18 cellular contexts compared by ENCODE assay signal in the genomic region with DNA sequence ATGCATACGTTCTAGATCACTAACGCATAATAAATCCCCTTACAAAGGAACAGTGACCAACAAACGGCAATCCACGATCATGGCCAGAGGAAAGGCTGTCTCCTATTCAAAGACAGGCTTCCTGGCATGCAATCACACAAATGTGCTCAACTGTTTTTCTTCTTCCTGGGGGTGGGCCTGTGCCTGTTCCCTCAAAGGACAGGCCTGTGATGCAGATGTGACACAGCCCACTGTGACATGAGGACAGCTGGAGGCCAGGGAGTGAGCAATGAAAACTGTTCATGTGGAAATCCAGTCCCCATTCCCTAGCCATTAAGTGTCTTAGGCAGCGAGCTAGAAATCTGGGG.
A peak's percentile ranks its signal among the peaks of the same experiment; 100 is the strongest.
DNase-seq lines count a peak whose midpoint lies in the region; ATAC-seq, FAIRE-seq and TF ChIP-seq lines count a peak whose summit lies in the region.
"Had no signal": no experiment of that assay in that cellular context is flagged by ENCODE, and none has a peak within 500 bp of the region (broad histone marks: within the 10 kb centered on the region; RNA-seq: fewer than 3 reads in every experiment).

No MANE protein-coding gene starts in this region.

- no peak overlapping the region for H3K23ac ChIP-seq in H9 (ENCODE audit: insufficient read length, low read depth, low read length)

- in situ Hi-C loops in GM13977 (cut with MboI; ENCODE audit: low pct_unique_long_range_greater_than_20kb, low sequenced_read_pairs, unreplicated experiment): no loop called here

- no peak overlapping the region for H3K14ac ChIP-seq in H9 (ENCODE audit: insufficient read depth, low read length)

- H3K9me3 Mint-ChIP-seq in H9 (peaks cover 16 to 25% of the 10 kb centered on the region in 2 experiments), astrocyte (ENCODE audit: unreplicated experiment) (peaks cover 6% of the 10 kb centered on the region)
- H3K9me3 Mint-ChIP-seq in activated CD4-positive, alpha-beta T cell treated with anti-CD3 and anti-CD28 coated beads for 36 hours (ENCODE audit: low read depth): peaks cover 2% of the 10 kb centered on the region
- H3K9me3 Mint-ChIP-seq: activated naive CD8-positive, alpha-beta T cell treated with anti-CD3 and anti-CD28 coated beads, Interleukin-2, amount 50 U/mL, for 24 hours had no signal

- H3K27me3 Mint-ChIP-seq in H9 (ENCODE audit: low read depth) (peaks cover 6% of the 10 kb centered on the region), astrocyte (ENCODE audit: low read depth, unreplicated experiment) (peaks cover 24% of the 10 kb centered on the region)
- peaks cover 10% of the 10 kb centered on the region for H3K27me3 Mint-ChIP-seq in activated CD4-positive, alpha-beta T cell treated with anti-CD3 and anti-CD28 coated beads for 36 hours
- H3K27me3 Mint-ChIP-seq: activated naive CD8-positive, alpha-beta T cell treated with anti-CD3 and anti-CD28 coated beads, Interleukin-2, amount 50 U/mL, for 24 hours had no signal

- no peaks in the 10 kb centered on the region for H3K23me2 ChIP-seq in H9 (ENCODE audit: insufficient read length, low read depth, low read length, poor library complexity, severe bottlenecking)

- no peak overlapping the region for H4K91ac ChIP-seq in H9 (ENCODE audit: insufficient read length, low read depth, low read length)

- no peak overlapping the region for H3T11ph ChIP-seq in H9 (ENCODE audit: low read length)

- H3K4me3 ChIP-seq in astrocyte (ENCODE audit: insufficient read depth, low read depth, low read length) (no peak overlapping the region), rectal smooth muscle tissue (ENCODE audit: low read length) (no peak overlapping the region), ascending aorta (no peak overlapping the region)
- H3K4me3 ChIP-seq: K562, SK-N-MC had no signal

- H3K27me3 ChIP-seq in H9 (ENCODE audit: insufficient read depth, low read length): no peaks in the 10 kb centered on the region
- H3K27me3 ChIP-seq in astrocyte (ENCODE audit: insufficient read depth, low read length): peaks cover 3% of the 10 kb centered on the region
- no peaks in the 10 kb centered on the region for H3K27me3 ChIP-seq in rectal smooth muscle tissue (ENCODE audit: control insufficient read depth, insufficient read depth, low read length)
- H3K27me3 ChIP-seq in ascending aorta: no peaks in the 10 kb centered on the region

- CTCF ChIA-PET in activated CD4-positive, alpha-beta T cell treated with anti-CD3 and anti-CD28 coated beads for 36 hours (lab: Charles Lee): no interaction called here

- H2BK20ac ChIP-seq in H9 (ENCODE audit: low read depth, low read length, poor library complexity, severe bottlenecking): no peak overlapping the region

- no CpG with 5 or more reads among the region's 5 CpGs for WGBS in H9 (ENCODE audit: extremely low coverage, insufficient read length, low lambda C conversion rate)

- no peak overlapping the region for H2BK15ac ChIP-seq in H9 (ENCODE audit: low read depth, low read length)

- no peaks in the 10 kb centered on the region for H3K79me1 ChIP-seq in H9 (ENCODE audit: insufficient read depth, low read depth, low read length, poor library complexity, severe bottlenecking)

- no peak for ATAC-seq in left colon
- no peak for ATAC-seq in activated CD4-positive, alpha-beta T cell treated with anti-CD3 and anti-CD28 coated beads for 36 hours
- ATAC-seq: activated naive CD8-positive, alpha-beta T cell treated with anti-CD3 and anti-CD28 coated beads, Interleukin-2, amount 50 U/mL, for 24 hours; K562 had no signal

- no peak overlapping the region for H3K56ac ChIP-seq in H9 (ENCODE audit: insufficient read length, low read depth, low read length)

- H3K4me1 Mint-ChIP-seq in H9: peaks cover 15% of the 10 kb centered on the region in 2 experiments
- H3K4me1 Mint-ChIP-seq in astrocyte (ENCODE audit: low read depth, unreplicated experiment): peaks cover 4% of the 10 kb centered on the region
- no peaks in the 10 kb centered on the region for H3K4me1 Mint-ChIP-seq in activated CD4-positive, alpha-beta T cell treated with anti-CD3 and anti-CD28 coated beads for 36 hours
- H3K4me1 Mint-ChIP-seq: activated naive CD8-positive, alpha-beta T cell treated with anti-CD3 and anti-CD28 coated beads, Interleukin-2, amount 50 U/mL, for 24 hours; immature natural killer cell had no signal

- TF ChIP-seq CTCF in H9 (conservative IDR thresholded peaks at IDR 0.05) (no peak), astrocyte (IDR thresholded peaks at IDR 0.05; ENCODE audit: insufficient read depth, low read depth, low read length) (no peak), GM13977 (IDR thresholded peaks at IDR 0.05; ENCODE audit: extremely low read depth, insufficient read depth, missing control alignments) (no peak), ascending aorta (IDR thresholded peaks at IDR 0.05) (no peak)

- peak overlapping the region; percentile 3 for H3K18ac ChIP-seq in H9 (ENCODE audit: insufficient read length, low read depth, low read length)

- H2AFZ ChIP-seq in H9 (ENCODE audit: low read length): no peak overlapping the region
- H2AFZ ChIP-seq in astrocyte (ENCODE audit: low read depth, low read length): peak overlapping the region; percentile 35

- H3K4me3 Mint-ChIP-seq in H9: no peak overlapping the region
- H3K4me3 Mint-ChIP-seq in astrocyte (ENCODE audit: unreplicated experiment): no peak overlapping the region
- no peak overlapping the region for H3K4me3 Mint-ChIP-seq in activated CD4-positive, alpha-beta T cell treated with anti-CD3 and anti-CD28 coated beads for 36 hours
- H3K4me3 Mint-ChIP-seq: activated naive CD8-positive, alpha-beta T cell treated with anti-CD3 and anti-CD28 coated beads, Interleukin-2, amount 50 U/mL, for 24 hours; immature natural killer cell; neural crest cell had no signal

- no peak overlapping the region for H2AK5ac ChIP-seq in H9 (ENCODE audit: insufficient read length, low read length)

- no peak overlapping the region for H2BK5ac ChIP-seq in H9 (ENCODE audit: insufficient read length, low read length)

- no peaks in the 10 kb centered on the region for H3K79me2 ChIP-seq in H9 (ENCODE audit: insufficient read depth, low read length)
- H3K79me2 ChIP-seq in astrocyte (ENCODE audit: insufficient read depth, low read length): no peaks in the 10 kb centered on the region

- no peaks in the 10 kb centered on the region for H4K20me1 ChIP-seq in H9 (ENCODE audit: control insufficient read depth, insufficient read depth, insufficient read length)
- H4K20me1 ChIP-seq in astrocyte (ENCODE audit: insufficient read depth, low read length): peaks cover 7% of the 10 kb centered on the region

- no peaks in the 10 kb centered on the region for H3K36me3 ChIP-seq in astrocyte (ENCODE audit: insufficient read depth, low read length)
- no peaks in the 10 kb centered on the region for H3K36me3 ChIP-seq in rectal smooth muscle tissue (ENCODE audit: control insufficient read depth, insufficient read depth, low read length)
- H3K36me3 ChIP-seq in ascending aorta: no peaks in the 10 kb centered on the region

- no peak overlapping the region for H2BK12ac ChIP-seq in H9 (ENCODE audit: insufficient read length, low read depth, low read length)

- no peak for DNase-seq in H9
- DNase-seq in astrocyte (ENCODE audit: low read depth): no peak
- DNase-seq in kidney tubule cell (ENCODE audit: low spot score): peak; percentile 42
- DNase-seq in GM13977 (ENCODE audit: low spot score): no peak
- no peak for DNase-seq in ascending aorta (ENCODE audit: low spot score in 2 of 2)
- DNase-seq in left colon: no peak
- no peak for DNase-seq in activated CD4-positive, alpha-beta T cell treated with anti-CD3 and anti-CD28 coated beads for 36 hours
- DNase-seq: activated CD8-positive, alpha-beta memory T cell treated with anti-CD3 and anti-CD28 coated beads, Interleukin-2, amount 50 U/mL, for 48 hours; activated naive CD8-positive, alpha-beta T cell treated with anti-CD3 and anti-CD28 coated beads, Interleukin-2, amount 50 U/mL, for 24 hours; DMS153; immature natural killer cell; NCI-H1417 treated with DMSO at 0.1 percent for 48 hours; NCI-H748 treated with DMSO at 0.1 percent for 48 hours had no signal

- no peak overlapping the region for H3K4ac ChIP-seq in H9 (ENCODE audit: low read depth, low read length)

- no peak for FAIRE-seq in astrocyte (lab: Jason Lieb, UNC)
- FAIRE-seq: K562 had no signal

- intact Hi-C loops in ascending aorta (cut with DNase I) (no loop called here), left colon (cut with DNase I, micrococcal nuclease) (loop anchor here in 1 of 2 donors (10.0 kb wide), 1 partner anchor 122 kb away; no protein-coding TSS in a partner anchor)
- intact Hi-C loops in activated CD4-positive, alpha-beta T cell treated with anti-CD3 and anti-CD28 coated beads for 36 hours (cut with DNase I, micrococcal nuclease): no loop called here

- H3K27ac ChIP-seq in H9 (ENCODE audit: insufficient read length, low read depth, low read length): no peak overlapping the region
- peak overlapping the region; percentile 50 for H3K27ac ChIP-seq in astrocyte (ENCODE audit: low read depth, low read length)
- peak overlapping the region; percentile 89 for H3K27ac ChIP-seq in rectal smooth muscle tissue (ENCODE audit: low read depth, low read length)
- no peak overlapping the region for H3K27ac ChIP-seq in ascending aorta
- H3K27ac ChIP-seq: SK-N-MC, VCaP had no signal

- no peak overlapping the region for H2BK120ac ChIP-seq in H9 (ENCODE audit: low read depth, low read length, poor library complexity, severe bottlenecking)

- H3K4me2 ChIP-seq in H9 (ENCODE audit: insufficient read depth, insufficient read length, low read length) (no peak overlapping the region), astrocyte (ENCODE audit: low read length) (peak overlapping the region; percentile 72)

- H3K36me3 Mint-ChIP-seq in H9 (ENCODE audit: insufficient read depth in 1 of 3, low read depth in 3 of 3): peaks cover 0 to 10% (median 9%) of the 10 kb centered on the region in 3 experiments
- peaks cover 2% of the 10 kb centered on the region for H3K36me3 Mint-ChIP-seq in astrocyte (ENCODE audit: low read depth, unreplicated experiment)
- H3K36me3 Mint-ChIP-seq in activated CD4-positive, alpha-beta T cell treated with anti-CD3 and anti-CD28 coated beads for 36 hours (ENCODE audit: low read depth): no peaks in the 10 kb centered on the region
- H3K36me3 Mint-ChIP-seq: immature natural killer cell had no signal

- POLR2A ChIA-PET in activated CD4-positive, alpha-beta T cell treated with anti-CD3 and anti-CD28 coated beads for 36 hours (lab: Charles Lee): no interaction called here

- H4K8ac ChIP-seq in H9 (replicated peaks; ENCODE audit: insufficient read length, low read depth, low read length): no peak overlapping the region

- H3K9me3 ChIP-seq in H9 (ENCODE audit: control insufficient read depth, low read depth, low read length): no peaks in the 10 kb centered on the region
- H3K9me3 ChIP-seq in astrocyte (ENCODE audit: insufficient read depth, low read depth, low read length): no peaks in the 10 kb centered on the region
- H3K9me3 ChIP-seq in ascending aorta: no peaks in the 10 kb centered on the region

- H3K27ac Mint-ChIP-seq in H9 (peak overlapping the region in 1 of 3 experiments; percentile 46; a peak in 1 of 7 replicates), astrocyte (ENCODE audit: unreplicated experiment) (no peak overlapping the region)
- no peak overlapping the region for H3K27ac Mint-ChIP-seq in activated CD4-positive, alpha-beta T cell treated with anti-CD3 and anti-CD28 coated beads for 36 hours
- H3K27ac Mint-ChIP-seq: activated naive CD8-positive, alpha-beta T cell treated with anti-CD3 and anti-CD28 coated beads, Interleukin-2, amount 50 U/mL, for 24 hours; immature natural killer cell had no signal

- H3K9ac ChIP-seq in H9 (ENCODE audit: extremely low read depth, insufficient read length, low read length) (no peak overlapping the region), astrocyte (ENCODE audit: low read length) (peak overlapping the region; percentile 35), rectal smooth muscle tissue (ENCODE audit: low read length) (no peak overlapping the region)

- no peak overlapping the region for H4K5ac ChIP-seq in H9 (ENCODE audit: insufficient read length, low read depth, low read length)

- H3K4me1 ChIP-seq in H9 (ENCODE audit: insufficient read depth, low read length) (peaks cover 6% of the 10 kb centered on the region; the same call in 1 of the 2 replicates), astrocyte (ENCODE audit: insufficient read depth, low read length) (peaks cover 24% of the 10 kb centered on the region), rectal smooth muscle tissue (ENCODE audit: control insufficient read depth, insufficient read depth, low read length) (peaks cover 28% of the 10 kb centered on the region), ascending aorta (peaks cover 0 to 2% of the 10 kb centered on the region in 2 donors)

Comparison
In these comparisons a context has a peak if more than half of its experiments do, and no peak if none do; other contexts are left out.
1. H3K27ac ChIP-seq: peak in astrocyte (single experiment) and rectal smooth muscle tissue (single experiment); none in H9 (single experiment) and ascending aorta (0 of 2).